In genomic region chr11:68090706-68091105, GRCh38 we compare ENCODE assay signal across 9 cellular contexts.
DNase-seq lines count a peak whose midpoint lies in the region; ATAC-seq and TF ChIP-seq lines count a peak whose summit lies in the region.
"Had no signal": no experiment of that assay in that cellular context is flagged by ENCODE, and none has a peak within 500 bp of the region (broad histone marks: within the 10 kb centered on the region; RNA-seq: fewer than 3 reads in every experiment).

No MANE protein-coding gene starts in this region.

- H3F3A ChIP-seq in MM.1S (ENCODE audit: insufficient read depth, low read length): no peaks in the 10 kb centered on the region

- TF ChIP-seq CTCF in HL-60 (IDR thresholded peaks at IDR 0.05; ENCODE audit: insufficient read depth, low read length) (no peak), VCaP (conservative IDR thresholded peaks at IDR 0.05) (no peak), MM.1S (IDR thresholded peaks at IDR 0.05; ENCODE audit: low read length) (no peak)

- no peaks in the 10 kb centered on the region for H4K20me1 ChIP-seq in MM.1S (ENCODE audit: insufficient read depth, low read length)

- H3K27ac ChIP-seq in HL-60 (replicated peaks): peak overlapping the region; percentile 71
- peak overlapping the region; percentile 83 for H3K27ac ChIP-seq in VCaP
- H3K27ac ChIP-seq in MM.1S (ENCODE audit: low read length): no peak overlapping the region

- no peak overlapping the region for H3K4me3 Mint-ChIP-seq in stimulated activated memory B cell treated with anti-CD40 and anti-IgM and Interleukin-4, amounts not matched to agents 10 μg/mL and 1 μg/mL and 100 μg/mL, for 72 hours
- no peak overlapping the region for H3K4me3 Mint-ChIP-seq in T-helper 2 cell treated with Interferon-gamma antibody and Interleukin-4, amounts not matched to agents 5 μg/mL and 100 μg/mL, for 36 hours

- peaks cover 12% of the 10 kb centered on the region for H3K4me1 Mint-ChIP-seq in stimulated activated memory B cell treated with anti-CD40 and anti-IgM and Interleukin-4, amounts not matched to agents 10 μg/mL and 1 μg/mL and 100 μg/mL, for 72 hours
- H3K4me1 Mint-ChIP-seq in T-helper 2 cell treated with Interferon-gamma antibody and Interleukin-4, amounts not matched to agents 5 μg/mL and 100 μg/mL, for 36 hours (ENCODE audit: low read depth): no peaks in the 10 kb centered on the region

- H3K9me3 ChIP-seq in MM.1S (replicated peaks; ENCODE audit: insufficient read depth, low read length): no peaks in the 10 kb centered on the region

- DNase-seq in HL-60 (ENCODE audit: low read depth in 1 of 2, low spot score in 1 of 2) (peak in 1 of 2 experiments; percentile 83), iris pigment epithelial cell (ENCODE audit: low read depth) (peak; percentile 19), MM.1S (no peak)
- no peak for DNase-seq in T-helper 2 cell treated with Interferon-gamma antibody and Interleukin-4, amounts not matched to agents 5 μg/mL and 100 μg/mL, for 36 hours (ENCODE audit: low spot score)
- DNase-seq: kidney, NCI-H187 treated with DMSO at 0.1 percent for 48 hours had no signal

- 0 out of 2 replicates have a peak, but pooled peaks cover 4% of the 10 kb centered on the region for H3K79me2 ChIP-seq in MM.1S (ENCODE audit: low read length)

- no peak overlapping the region for H3K27ac Mint-ChIP-seq in stimulated activated memory B cell treated with anti-CD40 and anti-IgM and Interleukin-4, amounts not matched to agents 10 μg/mL and 1 μg/mL and 100 μg/mL, for 72 hours
- no peak overlapping the region for H3K27ac Mint-ChIP-seq in T-helper 2 cell treated with Interferon-gamma antibody and Interleukin-4, amounts not matched to agents 5 μg/mL and 100 μg/mL, for 36 hours

- no peak overlapping the region for H3K4me2 ChIP-seq in MM.1S (ENCODE audit: low read depth, low read length)

- H3K4me3 ChIP-seq in HL-60 (replicated peaks; ENCODE audit: insufficient read depth, low read length): no peak overlapping the region
- H3K4me3 ChIP-seq in MM.1S (ENCODE audit: low read length): no peak overlapping the region

- H3K9ac ChIP-seq in MM.1S (ENCODE audit: low read length): no peak overlapping the region

- no peaks in the 10 kb centered on the region for H3K27me3 Mint-ChIP-seq in stimulated activated memory B cell treated with anti-CD40 and anti-IgM and Interleukin-4, amounts not matched to agents 10 μg/mL and 1 μg/mL and 100 μg/mL, for 72 hours
- H3K27me3 Mint-ChIP-seq in T-helper 2 cell treated with Interferon-gamma antibody and Interleukin-4, amounts not matched to agents 5 μg/mL and 100 μg/mL, for 36 hours (ENCODE audit: low read depth): no peaks in the 10 kb centered on the region

- no peaks in the 10 kb centered on the region for H3K36me3 ChIP-seq in MM.1S (replicated peaks; ENCODE audit: insufficient read depth, low read length)

- no peaks in the 10 kb centered on the region for H3K9me3 Mint-ChIP-seq in stimulated activated memory B cell treated with anti-CD40 and anti-IgM and Interleukin-4, amounts not matched to agents 10 μg/mL and 1 μg/mL and 100 μg/mL, for 72 hours
- no peaks in the 10 kb centered on the region for H3K9me3 Mint-ChIP-seq in T-helper 2 cell treated with Interferon-gamma antibody and Interleukin-4, amounts not matched to agents 5 μg/mL and 100 μg/mL, for 36 hours

- H2AFZ ChIP-seq in MM.1S (ENCODE audit: low read length): no peak overlapping the region

- ATAC-seq in stimulated activated memory B cell treated with anti-CD40 and anti-IgM and Interleukin-4, amounts not matched to agents 10 μg/mL and 1 μg/mL and 100 μg/mL, for 72 hours: peak; percentile 54
- no peak for ATAC-seq in HG03565 (IDR thresholded peaks at IDR 0.05; ENCODE audit: unreplicated experiment)

- H3K27me3 ChIP-seq in HL-60 (ENCODE audit: insufficient read depth, poor library complexity, severe bottlenecking): no peaks in the 10 kb centered on the region
- H3K27me3 ChIP-seq in MM.1S (replicated peaks; ENCODE audit: insufficient read depth, low read length): no peaks in the 10 kb centered on the region

- no peaks in the 10 kb centered on the region for H3K9me2 ChIP-seq in MM.1S (replicated peaks; ENCODE audit: insufficient read depth, low read length)

- H3K4me1 ChIP-seq in MM.1S (ENCODE audit: low read length): no peaks in the 10 kb centered on the region

- H3K36me3 Mint-ChIP-seq in stimulated activated memory B cell treated with anti-CD40 and anti-IgM and Interleukin-4, amounts not matched to agents 10 μg/mL and 1 μg/mL and 100 μg/mL, for 72 hours: no peaks in the 10 kb centered on the region
- peaks cover 2% of the 10 kb centered on the region for H3K36me3 Mint-ChIP-seq in T-helper 2 cell treated with Interferon-gamma antibody and Interleukin-4, amounts not matched to agents 5 μg/mL and 100 μg/mL, for 36 hours (ENCODE audit: low read depth)
